ENCODE assay signal across 1 cellular context in the genomic region with DNA sequence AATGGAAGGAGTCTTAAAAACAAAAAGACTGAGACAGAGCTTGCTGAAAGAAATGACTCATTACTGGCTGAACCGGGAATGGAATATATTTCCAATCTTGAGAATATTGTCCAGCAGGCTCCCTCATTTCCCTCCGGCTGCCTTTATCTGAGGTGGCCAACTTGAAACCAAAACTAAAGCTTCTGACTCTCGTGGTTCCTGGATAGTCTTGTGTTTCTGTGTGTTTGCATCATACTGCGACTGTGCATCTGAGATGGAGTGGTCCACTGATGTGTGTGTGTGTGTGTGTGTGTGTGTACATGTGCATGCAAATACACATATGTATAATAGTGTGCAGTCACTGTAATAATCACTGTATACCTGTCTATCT.
TF ChIP-seq lines count a peak whose summit lies in the region.

No MANE protein-coding gene starts in this region.

TF ChIP-seq in IMR-90, 13 proteins besides CTCF, POLR2A, EP300 and RAD21 (continued from another document):
- TF ChIP-seq CHD1 (IDR thresholded peaks at IDR 0.05; ENCODE audit: low read depth, low read length) (no peak), CEBPB (IDR thresholded peaks at IDR 0.05; ENCODE audit: low read depth, low read length) (peak; percentile 61; the same call in 1 of the 2 replicates)
